ENCODE assay signal across 1 cellular context in the genomic region with DNA sequence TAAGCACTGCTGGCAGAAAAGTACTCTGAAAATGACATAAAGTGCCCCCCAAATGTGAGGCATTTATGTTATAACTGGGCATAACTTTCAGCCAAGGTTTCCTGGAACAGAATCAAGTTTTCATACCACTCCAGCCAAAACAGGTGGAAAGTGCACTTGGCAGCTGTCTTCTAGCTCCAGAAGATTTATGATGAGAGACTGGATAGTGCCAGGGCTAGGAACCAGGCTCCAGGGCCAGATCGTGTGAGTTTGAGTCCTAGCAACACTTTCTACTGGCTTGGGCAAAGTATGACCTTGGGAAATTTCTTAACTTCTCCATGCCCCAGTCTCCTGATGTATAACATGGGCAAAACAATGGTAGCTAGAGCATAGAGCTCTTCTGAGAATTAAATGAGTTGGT.
TF ChIP-seq lines count a peak whose summit lies in the region.

No MANE protein-coding gene starts in this region.

TF ChIP-seq in SK-N-SH, 30 proteins besides CTCF, POLR2A, EP300 and RAD21:
- TF ChIP-seq TAF1 (IDR thresholded peaks at IDR 0.05; ENCODE audit: borderline replicate concordance, low read depth, low read length), result no peak
- TF ChIP-seq NFIC (IDR thresholded peaks at IDR 0.05; ENCODE audit: borderline replicate concordance), result peak; percentile 39
- peak; percentile 58 for TF ChIP-seq TCF12 (IDR thresholded peaks at IDR 0.05)
- TF ChIP-seq RXRA (IDR thresholded peaks at IDR 0.05; ENCODE audit: borderline replicate concordance, low read depth), result no peak
- TF ChIP-seq, protein P1, sequence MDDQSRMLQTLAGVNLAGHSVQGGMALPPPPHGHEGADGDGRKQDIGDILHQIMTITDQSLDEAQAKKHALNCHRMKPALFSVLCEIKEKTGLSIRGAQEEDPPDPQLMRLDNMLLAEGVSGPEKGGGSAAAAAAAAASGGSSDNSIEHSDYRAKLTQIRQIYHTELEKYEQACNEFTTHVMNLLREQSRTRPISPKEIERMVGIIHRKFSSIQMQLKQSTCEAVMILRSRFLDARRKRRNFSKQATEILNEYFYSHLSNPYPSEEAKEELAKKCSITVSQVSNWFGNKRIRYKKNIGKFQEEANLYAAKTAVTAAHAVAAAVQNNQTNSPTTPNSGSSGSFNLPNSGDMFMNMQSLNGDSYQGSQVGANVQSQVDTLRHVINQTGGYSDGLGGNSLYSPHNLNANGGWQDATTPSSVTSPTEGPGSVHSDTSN (IDR thresholded peaks at IDR 0.05), result peak; percentile 65
- TF ChIP-seq, protein P2, sequence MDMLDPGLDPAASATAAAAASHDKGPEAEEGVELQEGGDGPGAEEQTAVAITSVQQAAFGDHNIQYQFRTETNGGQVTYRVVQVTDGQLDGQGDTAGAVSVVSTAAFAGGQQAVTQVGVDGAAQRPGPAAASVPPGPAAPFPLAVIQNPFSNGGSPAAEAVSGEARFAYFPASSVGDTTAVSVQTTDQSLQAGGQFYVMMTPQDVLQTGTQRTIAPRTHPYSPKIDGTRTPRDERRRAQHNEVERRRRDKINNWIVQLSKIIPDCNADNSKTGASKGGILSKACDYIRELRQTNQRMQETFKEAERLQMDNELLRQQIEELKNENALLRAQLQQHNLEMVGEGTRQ (IDR thresholded peaks at IDR 0.05; ENCODE audit: borderline replicate concordance, low read depth, low read length), result no peak
